ENCODE assay signal across 18 cellular contexts in genomic region chr7:80347173-80347572, GRCh38.
A peak's percentile ranks its signal among the peaks of the same experiment; 100 is the strongest.
DNase-seq lines count a peak whose midpoint lies in the region; ATAC-seq and TF ChIP-seq lines count a peak whose summit lies in the region.
"Had no signal": no experiment of that assay in that cellular context is flagged by ENCODE, and none has a peak within 500 bp of the region (broad histone marks: within the 10 kb centered on the region; RNA-seq: fewer than 3 reads in every experiment).

No MANE protein-coding gene starts in this region.

- H3K36me3 Mint-ChIP-seq in neural crest cell (ENCODE audit: low read depth), result no peaks in the 10 kb centered on the region
- no peaks in the 10 kb centered on the region for H3K36me3 Mint-ChIP-seq in T-helper 17 cell (ENCODE audit: low read depth)
- H3K36me3 Mint-ChIP-seq: CD4-positive, alpha-beta memory T cell; neural progenitor cell had no signal

- H2AFZ ChIP-seq in OCI-LY7 (ENCODE audit: low read length), result no peak overlapping the region
- H2AFZ ChIP-seq: neural progenitor cell had no signal

- TF ChIP-seq CTCF in fibroblast of pulmonary artery (IDR thresholded peaks at IDR 0.05; ENCODE audit: low read length, missing control alignments) (no peak), neural crest cell (conservative IDR thresholded peaks at IDR 0.05) (no peak), OCI-LY7 (conservative IDR thresholded peaks at IDR 0.05; ENCODE audit: low read length) (no peak)

- no peaks in the 10 kb centered on the region for H3K79me2 ChIP-seq in OCI-LY7 (ENCODE audit: insufficient read depth, low read depth, low read length)

- no peaks in the 10 kb centered on the region for H3K36me3 ChIP-seq in OCI-LY7 (ENCODE audit: insufficient read depth, low read length)
- H3K36me3 ChIP-seq: neural progenitor cell, prostate gland had no signal

- peak; percentile 27 for DNase-seq in AG20443 (ENCODE audit: low spot score)
- DNase-seq in M059J (ENCODE audit: low read depth), result peak; percentile 47
- peak; percentile 10 for DNase-seq in fibroblast of pulmonary artery (ENCODE audit: low read depth)
- DNase-seq in neural crest cell (ENCODE audit: low read depth, low spot score), result no peak
- no peak for DNase-seq in activated CD4-positive, CD25-positive, alpha-beta regulatory T cell treated with anti-CD3 and anti-CD28 coated beads, Interleukin-2, amount 50 U/mL, for 72 hours
- DNase-seq in T-helper 17 cell, result no peak
- DNase-seq in OCI-LY7 (ENCODE audit: low spot score), result no peak
- DNase-seq: activated CD4-positive, alpha-beta T cell treated with anti-CD3 and anti-CD28 coated beads for 48 hours; activated gamma-delta T cell; CD4-positive, alpha-beta memory T cell; DMS79; effector memory CD4-positive, alpha-beta T cell; NCI-H1930; NCI-H345; stimulated activated CD4-positive, alpha-beta T cell treated with anti-CD3 and anti-CD28 coated beads, Interleukin-12 subunit alpha, Interleukin-12 subunit beta, amount 100 ng/mL, for 4 hours had no signal

- H3K4me1 Mint-ChIP-seq in neural crest cell (no peaks in the 10 kb centered on the region), T-helper 17 cell (no peaks in the 10 kb centered on the region)
- H3K4me1 Mint-ChIP-seq: CD4-positive, alpha-beta memory T cell; neural progenitor cell had no signal

- intact Hi-C loops in OCI-LY7 (cut with micrococcal nuclease; ENCODE audit: unreplicated experiment), result no loop called here

- H3K27ac Mint-ChIP-seq in neural crest cell (ENCODE audit: unreplicated experiment), result peak overlapping the region; percentile 24
- no peak overlapping the region for H3K27ac Mint-ChIP-seq in T-helper 17 cell
- H3K27ac Mint-ChIP-seq: CD4-positive, alpha-beta memory T cell; neural progenitor cell had no signal

- H3K4me3 ChIP-seq in fibroblast of pulmonary artery (replicated peaks; ENCODE audit: low read depth, low read length) (no peak overlapping the region), OCI-LY7 (ENCODE audit: low read depth, low read length, poor library complexity, severe bottlenecking) (no peak overlapping the region)
- H3K4me3 ChIP-seq: K562, neural progenitor cell, prostate gland had no signal

- BruUV-seq in OCI-LY7 (replicated peaks; lab: Mats Ljungman, UMichigan), result no TSS peak

- H3K4me1 ChIP-seq in OCI-LY7 (ENCODE audit: insufficient read depth, low read length, poor library complexity, severe bottlenecking), result no peaks in the 10 kb centered on the region
- H3K4me1 ChIP-seq: neural progenitor cell, prostate gland had no signal

- H3K27me3 Mint-ChIP-seq in neural crest cell (ENCODE audit: low read depth) (no peaks in the 10 kb centered on the region), T-helper 17 cell (no peaks in the 10 kb centered on the region)
- H3K27me3 Mint-ChIP-seq: CD4-positive, alpha-beta memory T cell had no signal

- H3K9me3 ChIP-seq in T-helper 17 cell (ENCODE audit: control insufficient read depth, low read length, poor library complexity, severe bottlenecking) (no peaks in the 10 kb centered on the region), OCI-LY7 (ENCODE audit: low read length) (no peaks in the 10 kb centered on the region)
- H3K9me3 ChIP-seq: prostate gland had no signal

- no peaks in the 10 kb centered on the region for H3K9me2 ChIP-seq in OCI-LY7 (ENCODE audit: insufficient read depth, low read length)

- no peak overlapping the region for H3K4me2 ChIP-seq in OCI-LY7 (ENCODE audit: low read length)
- H3K4me2 ChIP-seq: neural progenitor cell had no signal

- H3K27ac ChIP-seq in OCI-LY7 (ENCODE audit: low read depth, low read length, poor library complexity, severe bottlenecking), result no peak overlapping the region
- H3K27ac ChIP-seq: neural progenitor cell, prostate gland had no signal

- H4K20me1 ChIP-seq in OCI-LY7 (ENCODE audit: insufficient read depth, low read length), result no peaks in the 10 kb centered on the region

- ATAC-seq in T-helper 17 cell, result no peak
- ATAC-seq: K562 had no signal

- peaks cover 2% of the 10 kb centered on the region for H3K9me3 Mint-ChIP-seq in neural crest cell
- H3K9me3 Mint-ChIP-seq: neural progenitor cell had no signal

- H3K4me3 Mint-ChIP-seq in neural crest cell, result no peak overlapping the region
- no peak overlapping the region for H3K4me3 Mint-ChIP-seq in T-helper 17 cell
- H3K4me3 Mint-ChIP-seq: CD4-positive, alpha-beta memory T cell; neural progenitor cell had no signal

- CTCF ChIA-PET in OCI-LY7 (lab: Charles Lee; ENCODE audit: unreplicated experiment), result no interaction called here

- POLR2A ChIA-PET in OCI-LY7 (lab: Charles Lee), result interaction anchor here (0.6 to 0.7 kb wide), 3 partner anchors 39 to 1105 kb away, joined by 3 to 4 read pairs (median 3); no protein-coding TSS in a partner anchor

Comparison
In these comparisons a context has a peak if more than half of its experiments do, and no peak if none do; other contexts are left out.
1. DNase-seq: peak in AG20443 (single experiment), M059J (single experiment) and fibroblast of pulmonary artery (single experiment); none in neural crest cell (single experiment), activated CD4-positive, CD25-positive, alpha-beta regulatory T cell treated with anti-CD3 and anti-CD28 coated beads, Interleukin-2, amount 50 U/mL, for 72 hours (single experiment), T-helper 17 cell (0 of 3) and OCI-LY7 (single experiment).